In genomic region chr19:30287973-30288372, GRCh38 we compare ENCODE assay signal across 33 cellular contexts.
"Had no signal": no experiment of that assay in that cellular context is flagged by ENCODE, and none has a peak within 500 bp of the region (broad histone marks: within the 10 kb centered on the region; RNA-seq: fewer than 3 reads in every experiment).

No MANE protein-coding gene starts in this region.

- ATAC-seq: activated naive CD4-positive, alpha-beta T cell treated with anti-CD3 and anti-CD28 coated beads, Interleukin-2, amount 50 U/mL, for 72 hours; activated naive CD8-positive, alpha-beta T cell treated with anti-CD3 and anti-CD28 coated beads, Interleukin-2, amount 50 U/mL, for 24 hours; activated T-cell treated with anti-CD3 and anti-CD28 coated beads, Interleukin-2, amount 50 U/mL, for 4 hours; activated T-cell treated with anti-CD3 and anti-CD28 coated beads, Interleukin-2, amount 50 U/mL, for 72 hours; activated T-helper 17 cell treated with anti-CD3 and anti-CD28 coated beads, Interleukin-2, amount 50 U/mL, for 72 hours; body of pancreas had no signal

- H3K36me3 ChIP-seq: adrenal gland, ascending aorta, brain microvascular endothelial cell, breast epithelium, cardiac muscle cell had no signal

- FAIRE-seq: astrocyte, bronchial epithelial cell had no signal

- DNase-seq: activated effector memory CD4-positive, alpha-beta T cell treated with anti-CD3 and anti-CD28 coated beads, Interleukin-2, amount 50 U/mL, for 16 hours; activated effector memory CD4-positive, alpha-beta T cell treated with Interleukin-2 at 50 U/mL for 16 hours; activated gamma-delta T cell; activated gamma-delta T cell treated with Interleukin-2 at 50 U/mL for 16 hours; activated naive CD4-positive, alpha-beta T cell; activated naive CD4-positive, alpha-beta T cell treated with anti-CD3 and anti-CD28 coated beads for 36 hours; activated naive CD4-positive, alpha-beta T cell treated with anti-CD3 and anti-CD28 coated beads, Interleukin-2, amount 10 ng/mL, durations not matched to agents 7 days and 5 days; activated naive CD4-positive, alpha-beta T cell treated with anti-CD3 and anti-CD28 coated beads, Interleukin-2, amount 50 U/mL, for 16 hours; activated naive CD4-positive, alpha-beta T cell treated with Interleukin-2 at 50 U/mL for 16 hours; activated naive CD8-positive, alpha-beta T cell treated with anti-CD3 and anti-CD28 coated beads for 36 hours; activated naive CD8-positive, alpha-beta T cell treated with anti-CD3 and anti-CD28 coated beads, Interleukin-2, amount 10 ng/mL, durations not matched to agents 7 days and 5 days; activated naive CD8-positive, alpha-beta T cell treated with anti-CD3 and anti-CD28 coated beads, Interleukin-2, amount 50 U/mL, for 24 hours; activated T-cell treated with anti-CD3 and anti-CD28 coated beads, Interleukin-2, amount 50 U/mL, for 1 hour; activated T-cell treated with anti-CD3 and anti-CD28 coated beads, Interleukin-2, amount 50 U/mL, for 24 hours; activated T-cell treated with anti-CD3 and anti-CD28 coated beads, Interleukin-2, amount 50 U/mL, for 4 hours; activated T-cell treated with anti-CD3 and anti-CD28 coated beads, Interleukin-2, amount 50 U/mL, for 48 hours; activated T-cell treated with anti-CD3 and anti-CD28 coated beads, Interleukin-2, amount 50 U/mL, for 72 hours; adrenal gland; amniotic stem cell; amygdala; anterior cingulate cortex; body of pancreas; brain microvascular endothelial cell; caudate nucleus; central memory CD4-positive, alpha-beta T cell; cerebellar nuclear complex had no signal

- H3K27me3 ChIP-seq: adrenal gland, ascending aorta, body of pancreas, brain microvascular endothelial cell, cardiac muscle cell had no signal

- H3K4me1 ChIP-seq: adrenal gland, ascending aorta, body of pancreas, breast epithelium had no signal

- H3K9me3 ChIP-seq: adrenal gland, ascending aorta, body of pancreas, breast epithelium had no signal

- H3K4me3 ChIP-seq: adrenal gland, ascending aorta, body of pancreas, breast epithelium, cardiac muscle cell had no signal

- H3K27ac ChIP-seq: adrenal gland, ascending aorta, body of pancreas, brain microvascular endothelial cell, breast epithelium, cardiac muscle cell had no signal
